Comparison of ENCODE assay signal across 35 cellular contexts in genomic region chr13:71056581-71056980, GRCh38.
DNase-seq lines count a peak whose midpoint lies in the region; ATAC-seq, FAIRE-seq and TF ChIP-seq lines count a peak whose summit lies in the region.
"Had no signal": no experiment of that assay in that cellular context is flagged by ENCODE, and none has a peak within 500 bp of the region (broad histone marks: within the 10 kb centered on the region; RNA-seq: fewer than 3 reads in every experiment).

No MANE protein-coding gene starts in this region.

- no peak overlapping the region for H2BK15ac ChIP-seq in H1 (ENCODE audit: low read length)

- H2BK5ac ChIP-seq in H1 (ENCODE audit: low read depth, low read length), result no peak overlapping the region

- H3K36me3 ChIP-seq in H1 (ENCODE audit: control insufficient read depth in 2 of 4, insufficient read depth in 4 of 4, low read length in 3 of 4), result no peaks in the 10 kb centered on the region
- H3K36me3 ChIP-seq in small intestine (ENCODE audit: control insufficient read depth in 2 of 2, insufficient read depth in 2 of 2, low read length in 2 of 2), result no peaks in the 10 kb centered on the region
- H3K36me3 ChIP-seq: ascending aorta, colonic mucosa, SJCRH30, thoracic aorta, uterus had no signal

- H3K23ac ChIP-seq in H1 (ENCODE audit: insufficient read length), result no peak overlapping the region

- no peaks in the 10 kb centered on the region for H3K27me3 ChIP-seq in H1 (replicated peaks in 1 of 4; ENCODE audit: control insufficient read depth in 3 of 4, extremely low read depth in 1 of 4, insufficient read depth in 3 of 4, low read length in 3 of 4)
- H3K27me3 ChIP-seq in small intestine (ENCODE audit: control insufficient read depth in 2 of 2, insufficient read depth in 2 of 2, low read length in 2 of 2), result no peaks in the 10 kb centered on the region
- H3K27me3 ChIP-seq: ascending aorta, colonic mucosa, SJCRH30, uterus had no signal

- no peaks in the 10 kb centered on the region for H3K4me1 Mint-ChIP-seq in stimulated activated memory B cell treated with anti-CD40 and anti-IgM and Interleukin-4, amounts not matched to agents 10 μg/mL and 1 μg/mL and 100 μg/mL, for 72 hours
- no peaks in the 10 kb centered on the region for H3K4me1 Mint-ChIP-seq in activated CD4-positive, alpha-beta T cell treated with anti-CD3 and anti-CD28 coated beads, Interleukin-2, amount 10 ng/mL, durations not matched to agents 7 days and 5 days
- H3K4me1 Mint-ChIP-seq: activated naive CD8-positive, alpha-beta T cell treated with anti-CD3 and anti-CD28 coated beads for 36 hours; CD4-positive, CD25-positive, alpha-beta regulatory T cell had no signal

- CTCF ChIA-PET in H1 (lab: Charles Lee; ENCODE audit: partially characterized antibody), result no interaction called here
- CTCF ChIA-PET in activated CD4-positive, alpha-beta T cell treated with anti-CD3 and anti-CD28 coated beads, Interleukin-2, amount 10 ng/mL, durations not matched to agents 7 days and 5 days (lab: Charles Lee), result no interaction called here

- H3K4me1 ChIP-seq in H1 (replicated peaks in 1 of 4; ENCODE audit: control insufficient read depth in 3 of 4, insufficient read depth in 4 of 4, low read length in 3 of 4) (peaks cover 0 to 5% (median 0%) of the 10 kb centered on the region in 4 experiments; a peak in 1 of 7 replicates), small intestine (ENCODE audit: control insufficient read depth in 2 of 2, insufficient read depth in 1 of 2, low read depth in 1 of 2, low read length in 1 of 2) (no peaks in the 10 kb centered on the region)
- H3K4me1 ChIP-seq: ascending aorta, colonic mucosa, parathyroid adenoma, SJCRH30, uterus had no signal

- H3K23me2 ChIP-seq in H1 (ENCODE audit: low read depth, low read length), result no peaks in the 10 kb centered on the region

- H3K9me3 Mint-ChIP-seq in stimulated activated memory B cell treated with anti-CD40 and anti-IgM and Interleukin-4, amounts not matched to agents 10 μg/mL and 1 μg/mL and 100 μg/mL, for 72 hours, result peaks cover 6% of the 10 kb centered on the region
- no peaks in the 10 kb centered on the region for H3K9me3 Mint-ChIP-seq in activated CD4-positive, alpha-beta T cell treated with anti-CD3 and anti-CD28 coated beads, Interleukin-2, amount 10 ng/mL, durations not matched to agents 7 days and 5 days
- H3K9me3 Mint-ChIP-seq: activated naive CD8-positive, alpha-beta T cell treated with anti-CD3 and anti-CD28 coated beads for 36 hours had no signal

- no peak overlapping the region for H4K5ac ChIP-seq in H1 (ENCODE audit: insufficient read length, low read depth, low read length)

- H3K36me3 Mint-ChIP-seq in stimulated activated memory B cell treated with anti-CD40 and anti-IgM and Interleukin-4, amounts not matched to agents 10 μg/mL and 1 μg/mL and 100 μg/mL, for 72 hours, result no peaks in the 10 kb centered on the region
- H3K36me3 Mint-ChIP-seq in activated CD4-positive, alpha-beta T cell treated with anti-CD3 and anti-CD28 coated beads, Interleukin-2, amount 10 ng/mL, durations not matched to agents 7 days and 5 days (ENCODE audit: low read depth), result no peaks in the 10 kb centered on the region
- H3K36me3 Mint-ChIP-seq: activated naive CD8-positive, alpha-beta T cell treated with anti-CD3 and anti-CD28 coated beads for 36 hours; CD4-positive, CD25-positive, alpha-beta regulatory T cell had no signal

- no peak overlapping the region for H2BK12ac ChIP-seq in H1 (ENCODE audit: low read depth, low read length)

- H2AK5ac ChIP-seq in H1 (ENCODE audit: low read depth, low read length), result no peak overlapping the region

- H3K27ac ChIP-seq in H1 (ENCODE audit: low read depth, low read length) (no peak overlapping the region), small intestine (ENCODE audit: low read depth in 1 of 2, low read length in 1 of 2) (no peak overlapping the region)
- H3K27ac ChIP-seq: ascending aorta, colonic mucosa, parathyroid adenoma, SJCRH30, thoracic aorta, uterus had no signal

- no peak overlapping the region for H3K4me2 ChIP-seq in H1 (ENCODE audit: insufficient read depth in 1 of 2, low read depth in 2 of 2, low read length in 2 of 2)
- H3K4me2 ChIP-seq: smooth muscle cell had no signal

- DNase-seq in NK-92 treated with Interleukin-12 subunit alpha and Interleukin-12 subunit beta, amount 100 ng/mL, for 24 hours (lab: John Stamatoyannopoulos, UW), result peak; percentile 15
- DNase-seq in NK-92 (lab: John Stamatoyannopoulos, UW; ENCODE audit: unreplicated experiment) (no peak), NCI-H2081 treated with DMSO at 0.1 percent for 48 hours (lab: John Stamatoyannopoulos, UW) (peak; percentile 8), H1 (ENCODE audit: low read depth in 1 of 2, low spot score in 2 of 2) (no peak), NCI-H82 (lab: John Stamatoyannopoulos, UW) (no peak), small intestine (no peak)
- DNase-seq in activated CD4-positive, alpha-beta T cell treated with anti-CD3 and anti-CD28 coated beads, Interleukin-2, amount 10 ng/mL, durations not matched to agents 7 days and 5 days, result no peak
- DNase-seq: activated gamma-delta T cell; activated naive CD8-positive, alpha-beta T cell treated with anti-CD3 and anti-CD28 coated beads for 36 hours; activated T-cell treated with anti-CD3 and anti-CD28 coated beads, Interleukin-2, amount 50 U/mL, for 24 hours; CD4-positive, CD25-positive, alpha-beta regulatory T cell; colonic mucosa; DND-41; effector CD4-positive, alpha-beta T cell; HCEC 1CT; IMR-90; mesenchymal stem cell; MV-4-11; NCI-H1694 treated with DMSO at 0.1 percent for 48 hours; NCI-H226; NCI-H526 treated with DMSO at 0.1 percent for 48 hours; RPMI8226; SJCRH30; T1000; uterus had no signal

- WGBS in H1 (ENCODE audit: extremely low coverage in 1 of 2, insufficient coverage in 1 of 2, insufficient read length in 1 of 2, insufficient replicate concordance in 2 of 2, low coverage in 1 of 2, low lambda C conversion rate in 2 of 2, missing lambda C conversion rate in 1 of 2), 2 experiments, result 85% methylated on average over 4 of the region's 4 CpGs; no CpG with 5 or more reads in 1 of the 2 experiments
- WGBS in small intestine, 3 donors, result 64 to 76% (median 70%) methylated on average over 4 of the region's 4 CpGs

- no peak for TF ChIP-seq RAD21 in H1 (IDR thresholded peaks at IDR 0.05 in 1 of 2, conservative IDR thresholded peaks at IDR 0.05 in 1 of 2; ENCODE audit: low read depth in 2 of 2, low read length in 2 of 2)

- POLR2A ChIA-PET in H1 (lab: Charles Lee; ENCODE audit: partially characterized antibody), result interaction anchor here (0.6 kb wide), 1 partner anchor 1668 kb away, joined by 3 read pairs; no protein-coding TSS in a partner anchor
- POLR2A ChIA-PET in activated CD4-positive, alpha-beta T cell treated with anti-CD3 and anti-CD28 coated beads, Interleukin-2, amount 10 ng/mL, durations not matched to agents 7 days and 5 days (lab: Charles Lee), result no interaction called here

- H2AFZ ChIP-seq in H1 (ENCODE audit: low read length), result peak overlapping the region; percentile 89
- H2AFZ ChIP-seq: parathyroid adenoma had no signal

- no peak overlapping the region for H3K27ac Mint-ChIP-seq in stimulated activated memory B cell treated with anti-CD40 and anti-IgM and Interleukin-4, amounts not matched to agents 10 μg/mL and 1 μg/mL and 100 μg/mL, for 72 hours
- no peak overlapping the region for H3K27ac Mint-ChIP-seq in activated CD4-positive, alpha-beta T cell treated with anti-CD3 and anti-CD28 coated beads, Interleukin-2, amount 10 ng/mL, durations not matched to agents 7 days and 5 days
- H3K27ac Mint-ChIP-seq: activated naive CD8-positive, alpha-beta T cell treated with anti-CD3 and anti-CD28 coated beads for 36 hours; activated T-cell treated with anti-CD3 and anti-CD28 coated beads, Interleukin-2, amount 50 U/mL, for 24 hours; CD4-positive, CD25-positive, alpha-beta regulatory T cell; stimulated activated naive CD8-positive, alpha-beta T cell treated with anti-CD3 and anti-CD28 coated beads, Interleukin-15, Interleukin-2, amounts not matched to agents 100 ng/mL and 50 ng/mL, for 24 hours had no signal

- no peak for TF ChIP-seq EP300 in H1 (IDR thresholded peaks at IDR 0.05; ENCODE audit: borderline replicate concordance in 1 of 2, low read depth in 2 of 2, low read length in 2 of 2)

- H3K9me3 ChIP-seq in H1 (ENCODE audit: insufficient read depth in 2 of 2, low read depth in 1 of 2, low read length in 1 of 2) (no peaks in the 10 kb centered on the region), small intestine (ENCODE audit: control insufficient read depth, low read depth) (no peaks in the 10 kb centered on the region)
- H3K9me3 ChIP-seq: colonic mucosa, thoracic aorta, uterus had no signal

- no peak overlapping the region for H2BK120ac ChIP-seq in H1 (replicated peaks; ENCODE audit: low read depth, low read length)

- H4K8ac ChIP-seq in H1 (ENCODE audit: extremely low read depth, insufficient read depth, low read length), result no peak overlapping the region

- peak overlapping the region; percentile 16 for H3K4ac ChIP-seq in H1 (replicated peaks; ENCODE audit: insufficient read length, low read depth, low read length)

- no peak overlapping the region for H3K4me3 Mint-ChIP-seq in stimulated activated memory B cell treated with anti-CD40 and anti-IgM and Interleukin-4, amounts not matched to agents 10 μg/mL and 1 μg/mL and 100 μg/mL, for 72 hours
- H3K4me3 Mint-ChIP-seq in activated CD4-positive, alpha-beta T cell treated with anti-CD3 and anti-CD28 coated beads, Interleukin-2, amount 10 ng/mL, durations not matched to agents 7 days and 5 days, result no peak overlapping the region
- H3K4me3 Mint-ChIP-seq: activated naive CD8-positive, alpha-beta T cell treated with anti-CD3 and anti-CD28 coated beads for 36 hours; activated T-cell treated with anti-CD3 and anti-CD28 coated beads, Interleukin-2, amount 50 U/mL, for 24 hours; CD4-positive, CD25-positive, alpha-beta regulatory T cell; stimulated activated naive CD8-positive, alpha-beta T cell treated with anti-CD3 and anti-CD28 coated beads, Interleukin-15, Interleukin-2, amounts not matched to agents 100 ng/mL and 50 ng/mL, for 24 hours had no signal

- H3K18ac ChIP-seq in H1 (ENCODE audit: extremely low read depth, low read length), result no peak overlapping the region

- H3K56ac ChIP-seq in H1 (replicated peaks; ENCODE audit: insufficient read length, low read depth, low read length), result no peak overlapping the region

- peak; percentile 20 for ATAC-seq in stimulated activated memory B cell treated with anti-CD40 and anti-IgM and Interleukin-4, amounts not matched to agents 10 μg/mL and 1 μg/mL and 100 μg/mL, for 72 hours
- ATAC-seq: left lobe of liver had no signal

- FAIRE-seq in H1 (lab: Jason Lieb, UNC) (no peak), small intestine (lab: Jason Lieb, UNC) (no peak)
- FAIRE-seq: A204.1, D721Med, islet of Langerhans had no signal

- H3K9ac ChIP-seq in H1 (replicated peaks in 1 of 4; ENCODE audit: extremely low read depth in 1 of 4, low read depth in 3 of 4, low read length in 3 of 4), result no peak overlapping the region
- H3K9ac ChIP-seq: parathyroid adenoma had no signal

- no peaks in the 10 kb centered on the region for H3K27me3 Mint-ChIP-seq in stimulated activated memory B cell treated with anti-CD40 and anti-IgM and Interleukin-4, amounts not matched to agents 10 μg/mL and 1 μg/mL and 100 μg/mL, for 72 hours
- no peaks in the 10 kb centered on the region for H3K27me3 Mint-ChIP-seq in activated CD4-positive, alpha-beta T cell treated with anti-CD3 and anti-CD28 coated beads, Interleukin-2, amount 10 ng/mL, durations not matched to agents 7 days and 5 days
- H3K27me3 Mint-ChIP-seq: activated naive CD8-positive, alpha-beta T cell treated with anti-CD3 and anti-CD28 coated beads for 36 hours; activated T-cell treated with anti-CD3 and anti-CD28 coated beads, Interleukin-2, amount 50 U/mL, for 24 hours; CD4-positive, CD25-positive, alpha-beta regulatory T cell; stimulated activated naive CD8-positive, alpha-beta T cell treated with anti-CD3 and anti-CD28 coated beads, Interleukin-15, Interleukin-2, amounts not matched to agents 100 ng/mL and 50 ng/mL, for 24 hours had no signal

- no peak for TF ChIP-seq CTCF in H1 (IDR thresholded peaks at IDR 0.05; ENCODE audit: control extremely low read depth in 1 of 3, insufficient read depth in 1 of 3, low read depth in 1 of 3, low read length in 3 of 3)

- no peak overlapping the region for H4K91ac ChIP-seq in H1 (replicated peaks; ENCODE audit: insufficient read length, low read length)

- H2BK20ac ChIP-seq in H1 (ENCODE audit: low read length), result no peak overlapping the region

- H3K79me2 ChIP-seq in H1 (ENCODE audit: control insufficient read depth in 1 of 2, insufficient read depth in 2 of 2, low read length in 2 of 2), result no peaks in the 10 kb centered on the region
- H3K79me2 ChIP-seq: parathyroid adenoma had no signal

- H3K4me3 ChIP-seq in H1 (ENCODE audit: extremely low read depth in 1 of 4, insufficient read depth in 2 of 4, low read depth in 3 of 4, low read length in 4 of 4), result no peak overlapping the region
- H3K4me3 ChIP-seq in small intestine (ENCODE audit: low read depth in 1 of 2, low read length in 2 of 2), result no peak overlapping the region
- H3K4me3 ChIP-seq: ascending aorta, colonic mucosa, SJCRH30, smooth muscle cell, thoracic aorta, uterus had no signal

- no peak overlapping the region for H3K14ac ChIP-seq in H1 (ENCODE audit: insufficient read length)

- no peak for TF ChIP-seq POLR2A in H1 (IDR thresholded peaks at IDR 0.05; ENCODE audit: control extremely low read depth in 1 of 2, low read depth in 2 of 2, low read length in 2 of 2)

- no peaks in the 10 kb centered on the region for H4K20me1 ChIP-seq in H1 (replicated peaks in 1 of 2; ENCODE audit: control insufficient read depth in 1 of 2, insufficient read depth in 2 of 2, low read length in 2 of 2)

- H3K79me1 ChIP-seq in H1 (ENCODE audit: low read depth, low read length), result no peaks in the 10 kb centered on the region

Comparison
In these comparisons a context has a peak if more than half of its experiments do, and no peak if none do; other contexts are left out.
1. DNase-seq: peak in NK-92 treated with Interleukin-12 subunit alpha and Interleukin-12 subunit beta, amount 100 ng/mL, for 24 hours (single experiment) and NCI-H2081 treated with DMSO at 0.1 percent for 48 hours (single experiment); none in NK-92 (single experiment), H1 (0 of 2), NCI-H82 (single experiment), small intestine (single experiment) and activated CD4-positive, alpha-beta T cell treated with anti-CD3 and anti-CD28 coated beads, Interleukin-2, amount 10 ng/mL, durations not matched to agents 7 days and 5 days (single experiment).